8 cellular contexts compared by ENCODE assay signal in the genomic region with DNA sequence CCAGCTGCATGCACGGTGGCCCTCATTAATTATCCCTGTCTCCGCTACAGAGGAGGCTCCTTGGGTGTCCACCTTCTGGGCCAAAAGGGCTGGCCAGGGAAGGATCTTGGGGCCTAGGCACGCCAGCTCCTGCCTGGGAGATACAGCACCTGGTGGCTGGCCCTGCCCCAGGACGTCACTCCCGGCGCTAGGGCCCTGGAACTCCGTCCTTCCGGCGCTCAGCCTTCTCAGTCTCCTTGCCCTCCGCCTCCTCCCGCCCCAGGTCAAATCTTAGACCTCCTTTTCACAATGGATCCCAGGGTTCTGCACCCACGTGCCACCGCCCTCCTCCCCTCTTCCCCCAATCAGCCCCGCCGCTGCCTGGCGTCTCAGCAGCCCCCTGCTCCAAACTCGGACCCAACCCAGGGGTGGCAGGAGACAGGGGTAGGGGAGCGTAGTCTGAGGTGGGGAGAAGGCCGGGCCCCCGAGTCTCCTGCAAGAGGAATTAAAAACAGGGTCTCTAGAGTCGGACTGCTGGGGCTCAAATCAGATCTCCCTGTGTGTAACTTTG. TPM values are rescaled to one million over a fixed set of nuclear protein-coding genes. Genes with fewer than 3 reads are reported as not detected.
DNase-seq lines count a peak whose midpoint lies in the region; ATAC-seq and TF ChIP-seq lines count a peak whose summit lies in the region.

No MANE protein-coding gene starts in this region.

- H4K20me1 ChIP-seq in OCI-LY7 (ENCODE audit: insufficient read depth, low read length): peaks cover 28% of the 10 kb centered on the region

- H3K27ac ChIP-seq in ACC112 (ENCODE audit: low read depth, low read length): peak overlapping the region; percentile 30; the same call in 1 of the 2 replicates
- peak overlapping the region; percentile 75 for H3K27ac ChIP-seq in OCI-LY7 (ENCODE audit: low read depth, low read length, poor library complexity, severe bottlenecking)
- peak overlapping the region; percentile 72 for H3K27ac ChIP-seq in temporal lobe (ENCODE audit: low read depth, low read length)

- peak overlapping the region; percentile 81 for H3K27ac Mint-ChIP-seq in nephron progenitor cell

- peak; percentile 52 for ATAC-seq in GM18502 (IDR thresholded peaks at IDR 0.05; ENCODE audit: poor library complexity, unreplicated experiment)
- ATAC-seq in HG03064 (IDR thresholded peaks at IDR 0.05; ENCODE audit: low read depth, unreplicated experiment): peak; percentile 49

- peak overlapping the region; percentile 98 for H3K4me2 ChIP-seq in OCI-LY7 (ENCODE audit: low read length)

- peaks cover 60% of the 10 kb centered on the region for H3K4me1 Mint-ChIP-seq in nephron progenitor cell

- H3K4me1 ChIP-seq in ACC112 (ENCODE audit: control insufficient read depth, insufficient read depth, low read length, unreplicated experiment) (peaks cover 35% of the 10 kb centered on the region), OCI-LY7 (ENCODE audit: insufficient read depth, low read length, poor library complexity, severe bottlenecking) (peaks cover 50% of the 10 kb centered on the region)

- no peaks in the 10 kb centered on the region for H3K9me2 ChIP-seq in OCI-LY7 (ENCODE audit: insufficient read depth, low read length)

- H3K27me3 ChIP-seq in ACC112 (ENCODE audit: insufficient read depth, low read length): no peaks in the 10 kb centered on the region

- no peak for TF ChIP-seq CTCF in OCI-LY7 (conservative IDR thresholded peaks at IDR 0.05; ENCODE audit: low read length)
- TF ChIP-seq CTCF in nephron progenitor cell (IDR thresholded peaks at IDR 0.05): no peak

- H3K9me3 Mint-ChIP-seq in nephron progenitor cell: no peaks in the 10 kb centered on the region

- H3K27me3 Mint-ChIP-seq in nephron progenitor cell (ENCODE audit: low read depth, poor library complexity): peaks cover 4% of the 10 kb centered on the region

- CTCF ChIA-PET in OCI-LY7 (lab: Charles Lee; ENCODE audit: unreplicated experiment): no interaction called here

- H3K4me3 Mint-ChIP-seq in nephron progenitor cell: peak overlapping the region; percentile 91

- no TSS peak for BruUV-seq in OCI-LY7 (replicated peaks; lab: Mats Ljungman, UMichigan)

- H2AFZ ChIP-seq in ACC112 (ENCODE audit: low read length, unreplicated experiment) (no peak overlapping the region), OCI-LY7 (ENCODE audit: low read length) (peak overlapping the region; percentile 38; the same call in 1 of the 2 replicates)

- H3K36me3 Mint-ChIP-seq in nephron progenitor cell (ENCODE audit: low read depth): no peaks in the 10 kb centered on the region

- POLR2A ChIA-PET in OCI-LY7 (lab: Charles Lee): interaction anchor here (1.0 to 1.6 kb wide), 3 partner anchors 8 to 92 kb away, joined by 3 to 6 read pairs (median 5); a partner anchor contains a TSS

- intact Hi-C loops in OCI-LY7 (cut with micrococcal nuclease; ENCODE audit: unreplicated experiment): loop anchor here (2.0 kb wide), 1 partner anchor 92 kb away; a partner anchor contains a TSS

- DNase-seq in OCI-LY7 (ENCODE audit: low spot score) (peak; percentile 78), fibroblast of the conjunctiva (ENCODE audit: low read depth) (peak; percentile 34), nephron progenitor cell (peak; percentile 66)
- DNase-seq in activated effector memory CD4-positive, alpha-beta T cell treated with Interleukin-2 at 50 U/mL for 16 hours: peak; percentile 37

- H3K79me2 ChIP-seq in ACC112 (ENCODE audit: control insufficient read depth, insufficient read depth, low read length, unreplicated experiment) (peaks cover 59% of the 10 kb centered on the region), OCI-LY7 (ENCODE audit: insufficient read depth, low read depth, low read length) (peaks cover 58% of the 10 kb centered on the region)

- H3K36me3 ChIP-seq in ACC112 (ENCODE audit: insufficient read depth, low read length) (no peaks in the 10 kb centered on the region), OCI-LY7 (ENCODE audit: insufficient read depth, low read length) (peaks cover 43% of the 10 kb centered on the region)

- H3K4me3 ChIP-seq in ACC112 (ENCODE audit: low read depth, low read length) (peak overlapping the region; percentile 97), OCI-LY7 (ENCODE audit: low read depth, low read length, poor library complexity, severe bottlenecking) (peak overlapping the region; percentile 95)

- H3K9me3 ChIP-seq in OCI-LY7 (ENCODE audit: low read length): no peaks in the 10 kb centered on the region

RNA-seq across cellular contexts. Expression of a gene that starts 0.9 kb away (rescaled TPM):
- 248 and 325 TPM in 2 replicates for total RNA-seq in OCI-LY7 (2014; rRNA removed; shearing (Covaris generic))
- total RNA-seq in OCI-LY7 (2022): 386 and 415 TPM in 2 replicates
- total RNA-seq in temporal lobe: 95.1 TPM

Comparison
In these comparisons a context has a peak if more than half of its experiments do, and no peak if none do; other contexts are left out.
1. Peak in every context shown above with its lines: DNase-seq, ATAC-seq, H3K4me3 ChIP-seq and H3K27ac ChIP-seq.